ENCODE assay signal across 13 cellular contexts in the genomic region with DNA sequence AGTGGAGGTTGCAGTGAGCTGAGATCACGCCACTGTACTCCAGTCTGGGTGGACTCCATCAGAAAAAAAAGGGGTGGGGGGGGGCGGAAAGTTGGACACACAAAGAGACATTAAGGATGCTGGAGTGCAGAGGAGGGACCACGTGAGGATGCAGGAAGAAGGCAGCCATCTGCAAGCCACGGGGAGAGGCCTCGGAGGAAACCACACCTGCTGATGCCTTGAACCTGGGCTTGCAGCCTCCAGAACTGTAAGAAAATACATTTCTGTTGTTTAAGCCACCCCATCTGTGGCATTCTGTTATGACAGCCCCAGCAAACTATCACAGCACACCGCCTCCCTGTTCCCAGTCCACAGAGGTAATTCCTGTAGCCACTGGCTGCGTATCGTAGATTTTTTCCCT. TPM values are rescaled to one million over a fixed set of nuclear protein-coding genes. Genes with fewer than 3 reads are reported as not detected.
DNase-seq lines count a peak whose midpoint lies in the region; ATAC-seq lines count a peak whose summit lies in the region.
"Had no signal": no experiment of that assay in that cellular context is flagged by ENCODE, and none has a peak within 500 bp of the region (broad histone marks: within the 10 kb centered on the region; RNA-seq: fewer than 3 reads in every experiment).

No MANE protein-coding gene starts in this region.

- ATAC-seq in activated naive CD8-positive, alpha-beta T cell treated with anti-CD3 and anti-CD28 coated beads, Interleukin-2, amount 10 ng/mL, durations not matched to agents 7 days and 5 days (ENCODE audit: low read depth): peak; percentile 55
- ATAC-seq in activated naive CD8-positive, alpha-beta T cell treated with anti-CD3 and anti-CD28 coated beads, Interleukin-2, amount 50 U/mL, for 24 hours: no peak
- ATAC-seq in activated T-helper 17 cell treated with anti-CD3 and anti-CD28 coated beads, Interleukin-2, amount 50 U/mL, for 72 hours (replicated peaks): no peak
- ATAC-seq: CD8-positive, alpha-beta T cell had no signal

- peaks cover 17% of the 10 kb centered on the region for H3K36me3 Mint-ChIP-seq in activated CD4-positive, alpha-beta T cell treated with anti-CD3 and anti-CD28 coated beads, Interleukin-2, amount 10 ng/mL, durations not matched to agents 24 days and 14 days (ENCODE audit: low read depth)
- H3K36me3 Mint-ChIP-seq in activated naive CD8-positive, alpha-beta T cell treated with anti-CD3 and anti-CD28 coated beads, Interleukin-2, amount 10 ng/mL, durations not matched to agents 7 days and 5 days: peaks cover 5% of the 10 kb centered on the region
- H3K36me3 Mint-ChIP-seq in activated naive CD8-positive, alpha-beta T cell treated with anti-CD3 and anti-CD28 coated beads, Interleukin-2, amount 50 U/mL, for 24 hours (ENCODE audit: low read depth): peaks cover 4% of the 10 kb centered on the region
- peaks cover 6% of the 10 kb centered on the region for H3K36me3 Mint-ChIP-seq in T-helper 1 cell treated with Interleukin-12 subunit alpha and Interleukin-12 subunit beta and Interleukin-4 antibody, amounts not matched to agents 30 μg/mL and 1 μg/mL, for 36 hours (ENCODE audit: low read depth)
- H3K36me3 Mint-ChIP-seq in activated T-helper 17 cell treated with anti-CD3 and anti-CD28 coated beads, Interleukin-2, amount 50 U/mL, for 72 hours (ENCODE audit: low read depth): no peaks in the 10 kb centered on the region
- H3K36me3 Mint-ChIP-seq: CD8-positive, alpha-beta T cell had no signal

- peaks cover 5% of the 10 kb centered on the region for H3K9me3 Mint-ChIP-seq in activated CD4-positive, alpha-beta T cell treated with anti-CD3 and anti-CD28 coated beads, Interleukin-2, amount 10 ng/mL, durations not matched to agents 24 days and 14 days
- H3K9me3 Mint-ChIP-seq in activated naive CD8-positive, alpha-beta T cell treated with anti-CD3 and anti-CD28 coated beads, Interleukin-2, amount 10 ng/mL, durations not matched to agents 7 days and 5 days: peaks cover 4% of the 10 kb centered on the region
- no peaks in the 10 kb centered on the region for H3K9me3 Mint-ChIP-seq in activated naive CD8-positive, alpha-beta T cell treated with anti-CD3 and anti-CD28 coated beads, Interleukin-2, amount 50 U/mL, for 24 hours
- H3K9me3 Mint-ChIP-seq in T-helper 1 cell treated with Interleukin-12 subunit alpha and Interleukin-12 subunit beta and Interleukin-4 antibody, amounts not matched to agents 30 μg/mL and 1 μg/mL, for 36 hours: peaks cover 4% of the 10 kb centered on the region
- H3K9me3 Mint-ChIP-seq in activated T-helper 17 cell treated with anti-CD3 and anti-CD28 coated beads, Interleukin-2, amount 50 U/mL, for 72 hours: no peaks in the 10 kb centered on the region
- H3K9me3 Mint-ChIP-seq: CD8-positive, alpha-beta T cell had no signal

- peaks cover 25% of the 10 kb centered on the region for H3K4me1 Mint-ChIP-seq in activated CD4-positive, alpha-beta T cell treated with anti-CD3 and anti-CD28 coated beads, Interleukin-2, amount 10 ng/mL, durations not matched to agents 24 days and 14 days
- H3K4me1 Mint-ChIP-seq in activated naive CD8-positive, alpha-beta T cell treated with anti-CD3 and anti-CD28 coated beads, Interleukin-2, amount 10 ng/mL, durations not matched to agents 7 days and 5 days: peaks cover 25% of the 10 kb centered on the region
- peaks cover 24% of the 10 kb centered on the region for H3K4me1 Mint-ChIP-seq in activated naive CD8-positive, alpha-beta T cell treated with anti-CD3 and anti-CD28 coated beads, Interleukin-2, amount 50 U/mL, for 24 hours
- H3K4me1 Mint-ChIP-seq in T-helper 1 cell treated with Interleukin-12 subunit alpha and Interleukin-12 subunit beta and Interleukin-4 antibody, amounts not matched to agents 30 μg/mL and 1 μg/mL, for 36 hours (ENCODE audit: low read depth): peaks cover 22% of the 10 kb centered on the region
- H3K4me1 Mint-ChIP-seq in activated T-helper 17 cell treated with anti-CD3 and anti-CD28 coated beads, Interleukin-2, amount 50 U/mL, for 72 hours: peaks cover 7% of the 10 kb centered on the region

- no peak overlapping the region for H3K27ac Mint-ChIP-seq in activated CD4-positive, alpha-beta T cell treated with anti-CD3 and anti-CD28 coated beads, Interleukin-2, amount 10 ng/mL, durations not matched to agents 24 days and 14 days
- peak overlapping the region; percentile 47 for H3K27ac Mint-ChIP-seq in activated naive CD8-positive, alpha-beta T cell treated with anti-CD3 and anti-CD28 coated beads, Interleukin-2, amount 10 ng/mL, durations not matched to agents 7 days and 5 days
- no peak overlapping the region for H3K27ac Mint-ChIP-seq in activated naive CD8-positive, alpha-beta T cell treated with anti-CD3 and anti-CD28 coated beads, Interleukin-2, amount 50 U/mL, for 24 hours
- H3K27ac Mint-ChIP-seq in T-helper 1 cell treated with Interleukin-12 subunit alpha and Interleukin-12 subunit beta and Interleukin-4 antibody, amounts not matched to agents 30 μg/mL and 1 μg/mL, for 36 hours: peak overlapping the region; percentile 36
- no peak overlapping the region for H3K27ac Mint-ChIP-seq in activated T-helper 17 cell treated with anti-CD3 and anti-CD28 coated beads, Interleukin-2, amount 50 U/mL, for 72 hours
- H3K27ac Mint-ChIP-seq: CD8-positive, alpha-beta T cell; H9 had no signal

- intact Hi-C loops in activated CD4-positive, alpha-beta T cell treated with anti-CD3 and anti-CD28 coated beads, Interleukin-2, amount 10 ng/mL, durations not matched to agents 24 days and 14 days (cut with micrococcal nuclease): no loop called here

- POLR2A ChIA-PET in activated naive CD8-positive, alpha-beta T cell treated with anti-CD3 and anti-CD28 coated beads, Interleukin-2, amount 10 ng/mL, durations not matched to agents 7 days and 5 days (lab: Charles Lee): interaction anchor here (1.3 kb wide), 1 partner anchor 9 kb away, joined by 3 read pairs; the partner anchor contains the start of gene STIP1

- peak; percentile 71 for DNase-seq in activated CD4-positive, alpha-beta T cell treated with anti-CD3 and anti-CD28 coated beads, Interleukin-2, amount 10 ng/mL, durations not matched to agents 24 days and 14 days
- DNase-seq in activated CD4-positive, alpha-beta T cell treated with anti-CD3 and anti-CD28 coated beads for 48 hours: no peak
- no peak for DNase-seq in activated naive CD8-positive, alpha-beta T cell treated with anti-CD3 and anti-CD28 coated beads, Interleukin-2, amount 10 ng/mL, durations not matched to agents 7 days and 5 days
- no peak for DNase-seq in activated naive CD8-positive, alpha-beta T cell treated with anti-CD3 and anti-CD28 coated beads, Interleukin-2, amount 50 U/mL, for 24 hours
- DNase-seq in SW480 (ENCODE audit: low spot score): no peak
- DNase-seq: ACHN; Caco-2; CD8-positive, alpha-beta T cell; GF-D8; GOT3; H9 had no signal

- H3K4me3 Mint-ChIP-seq in activated CD4-positive, alpha-beta T cell treated with anti-CD3 and anti-CD28 coated beads, Interleukin-2, amount 10 ng/mL, durations not matched to agents 24 days and 14 days: no peak overlapping the region
- no peak overlapping the region for H3K4me3 Mint-ChIP-seq in activated naive CD8-positive, alpha-beta T cell treated with anti-CD3 and anti-CD28 coated beads, Interleukin-2, amount 10 ng/mL, durations not matched to agents 7 days and 5 days
- H3K4me3 Mint-ChIP-seq in activated naive CD8-positive, alpha-beta T cell treated with anti-CD3 and anti-CD28 coated beads, Interleukin-2, amount 50 U/mL, for 24 hours: no peak overlapping the region
- no peak overlapping the region for H3K4me3 Mint-ChIP-seq in T-helper 1 cell treated with Interleukin-12 subunit alpha and Interleukin-12 subunit beta and Interleukin-4 antibody, amounts not matched to agents 30 μg/mL and 1 μg/mL, for 36 hours
- H3K4me3 Mint-ChIP-seq in activated T-helper 17 cell treated with anti-CD3 and anti-CD28 coated beads, Interleukin-2, amount 50 U/mL, for 72 hours: no peak overlapping the region
- H3K4me3 Mint-ChIP-seq: CD8-positive, alpha-beta T cell; H9 had no signal

- no peaks in the 10 kb centered on the region for H3K27me3 Mint-ChIP-seq in activated CD4-positive, alpha-beta T cell treated with anti-CD3 and anti-CD28 coated beads, Interleukin-2, amount 10 ng/mL, durations not matched to agents 24 days and 14 days
- no peaks in the 10 kb centered on the region for H3K27me3 Mint-ChIP-seq in activated naive CD8-positive, alpha-beta T cell treated with anti-CD3 and anti-CD28 coated beads, Interleukin-2, amount 10 ng/mL, durations not matched to agents 7 days and 5 days
- no peaks in the 10 kb centered on the region for H3K27me3 Mint-ChIP-seq in activated naive CD8-positive, alpha-beta T cell treated with anti-CD3 and anti-CD28 coated beads, Interleukin-2, amount 50 U/mL, for 24 hours
- no peaks in the 10 kb centered on the region for H3K27me3 Mint-ChIP-seq in T-helper 1 cell treated with Interleukin-12 subunit alpha and Interleukin-12 subunit beta and Interleukin-4 antibody, amounts not matched to agents 30 μg/mL and 1 μg/mL, for 36 hours (ENCODE audit: low read depth)
- H3K27me3 Mint-ChIP-seq in activated T-helper 17 cell treated with anti-CD3 and anti-CD28 coated beads, Interleukin-2, amount 50 U/mL, for 72 hours: no peaks in the 10 kb centered on the region

RNA-seq across cellular contexts. Expression of gene STIP1, which starts 9.2 kb away (rescaled TPM):
- total RNA-seq in activated CD4-positive, alpha-beta T cell treated with anti-CD3 and anti-CD28 coated beads, Interleukin-2, amount 10 ng/mL, durations not matched to agents 24 days and 14 days: 521 and 535 TPM in 2 replicates
- total RNA-seq in activated naive CD8-positive, alpha-beta T cell treated with anti-CD3 and anti-CD28 coated beads, Interleukin-2, amount 10 ng/mL, durations not matched to agents 7 days and 5 days: 100 to 1,000 TPM; 218 to 219 TPM
- total RNA-seq in activated T-helper 17 cell treated with anti-CD3 and anti-CD28 coated beads, Interleukin-2, amount 50 U/mL, for 72 hours: 100 to 1,000 TPM; 259 to 462 TPM

RNA-seq across cellular contexts. Expression of gene MACROD1, which starts 10.8 kb away (rescaled TPM):
- 28.6 and 29.6 TPM in 2 replicates for total RNA-seq in activated CD4-positive, alpha-beta T cell treated with anti-CD3 and anti-CD28 coated beads, Interleukin-2, amount 10 ng/mL, durations not matched to agents 24 days and 14 days
- 10 to 100 TPM; 13.5 to 16.1 TPM for total RNA-seq in activated naive CD8-positive, alpha-beta T cell treated with anti-CD3 and anti-CD28 coated beads, Interleukin-2, amount 10 ng/mL, durations not matched to agents 7 days and 5 days
- total RNA-seq in activated T-helper 17 cell treated with anti-CD3 and anti-CD28 coated beads, Interleukin-2, amount 50 U/mL, for 72 hours: 1 to 10 TPM; 5.4 to 9.6 TPM

RNA-seq across cellular contexts. Expression of gene FERMT3, which starts 29.8 kb away (rescaled TPM):
- total RNA-seq in activated CD4-positive, alpha-beta T cell treated with anti-CD3 and anti-CD28 coated beads, Interleukin-2, amount 10 ng/mL, durations not matched to agents 24 days and 14 days: 200 and 213 TPM in 2 replicates
- total RNA-seq in activated naive CD8-positive, alpha-beta T cell treated with anti-CD3 and anti-CD28 coated beads, Interleukin-2, amount 10 ng/mL, durations not matched to agents 7 days and 5 days: 100 to 1,000 TPM; 219 to 231 TPM
- 100 to 1,000 TPM; 172 to 191 TPM for total RNA-seq in activated T-helper 17 cell treated with anti-CD3 and anti-CD28 coated beads, Interleukin-2, amount 50 U/mL, for 72 hours

RNA-seq across cellular contexts. Expression of gene TRPT1, which starts 49.2 kb away (rescaled TPM):
- total RNA-seq in activated CD4-positive, alpha-beta T cell treated with anti-CD3 and anti-CD28 coated beads, Interleukin-2, amount 10 ng/mL, durations not matched to agents 24 days and 14 days: 29.8 and 31.7 TPM in 2 replicates
- 10 to 100 TPM; 45.0 to 47.8 TPM for total RNA-seq in activated naive CD8-positive, alpha-beta T cell treated with anti-CD3 and anti-CD28 coated beads, Interleukin-2, amount 10 ng/mL, durations not matched to agents 7 days and 5 days
- total RNA-seq in activated T-helper 17 cell treated with anti-CD3 and anti-CD28 coated beads, Interleukin-2, amount 50 U/mL, for 72 hours: 10 to 100 TPM; 20.3 to 48.4 TPM

RNA-seq across cellular contexts. Expression of gene NUDT22, which starts 49.3 kb away (rescaled TPM):
- 66.1 and 72.6 TPM in 2 replicates for total RNA-seq in activated CD4-positive, alpha-beta T cell treated with anti-CD3 and anti-CD28 coated beads, Interleukin-2, amount 10 ng/mL, durations not matched to agents 24 days and 14 days
- total RNA-seq in activated naive CD8-positive, alpha-beta T cell treated with anti-CD3 and anti-CD28 coated beads, Interleukin-2, amount 10 ng/mL, durations not matched to agents 7 days and 5 days: 100 to 1,000 TPM; 102 to 103 TPM
- total RNA-seq in activated T-helper 17 cell treated with anti-CD3 and anti-CD28 coated beads, Interleukin-2, amount 50 U/mL, for 72 hours: 10 to 100 TPM; 77.4 to 98.4 TPM

Comparison
In these comparisons a context has a peak if more than half of its experiments do, and no peak if none do; other contexts are left out.
1. H3K27ac Mint-ChIP-seq: peak in activated naive CD8-positive, alpha-beta T cell treated with anti-CD3 and anti-CD28 coated beads, Interleukin-2, amount 10 ng/mL, durations not matched to agents 7 days and 5 days (single experiment) and T-helper 1 cell treated with Interleukin-12 subunit alpha and Interleukin-12 subunit beta and Interleukin-4 antibody, amounts not matched to agents 30 μg/mL and 1 μg/mL, for 36 hours (single experiment); none in activated CD4-positive, alpha-beta T cell treated with anti-CD3 and anti-CD28 coated beads, Interleukin-2, amount 10 ng/mL, durations not matched to agents 24 days and 14 days (single experiment), activated naive CD8-positive, alpha-beta T cell treated with anti-CD3 and anti-CD28 coated beads, Interleukin-2, amount 50 U/mL, for 24 hours (single experiment) and activated T-helper 17 cell treated with anti-CD3 and anti-CD28 coated beads, Interleukin-2, amount 50 U/mL, for 72 hours (single experiment).